8 cellular contexts compared by ENCODE assay signal in the genomic region with DNA sequence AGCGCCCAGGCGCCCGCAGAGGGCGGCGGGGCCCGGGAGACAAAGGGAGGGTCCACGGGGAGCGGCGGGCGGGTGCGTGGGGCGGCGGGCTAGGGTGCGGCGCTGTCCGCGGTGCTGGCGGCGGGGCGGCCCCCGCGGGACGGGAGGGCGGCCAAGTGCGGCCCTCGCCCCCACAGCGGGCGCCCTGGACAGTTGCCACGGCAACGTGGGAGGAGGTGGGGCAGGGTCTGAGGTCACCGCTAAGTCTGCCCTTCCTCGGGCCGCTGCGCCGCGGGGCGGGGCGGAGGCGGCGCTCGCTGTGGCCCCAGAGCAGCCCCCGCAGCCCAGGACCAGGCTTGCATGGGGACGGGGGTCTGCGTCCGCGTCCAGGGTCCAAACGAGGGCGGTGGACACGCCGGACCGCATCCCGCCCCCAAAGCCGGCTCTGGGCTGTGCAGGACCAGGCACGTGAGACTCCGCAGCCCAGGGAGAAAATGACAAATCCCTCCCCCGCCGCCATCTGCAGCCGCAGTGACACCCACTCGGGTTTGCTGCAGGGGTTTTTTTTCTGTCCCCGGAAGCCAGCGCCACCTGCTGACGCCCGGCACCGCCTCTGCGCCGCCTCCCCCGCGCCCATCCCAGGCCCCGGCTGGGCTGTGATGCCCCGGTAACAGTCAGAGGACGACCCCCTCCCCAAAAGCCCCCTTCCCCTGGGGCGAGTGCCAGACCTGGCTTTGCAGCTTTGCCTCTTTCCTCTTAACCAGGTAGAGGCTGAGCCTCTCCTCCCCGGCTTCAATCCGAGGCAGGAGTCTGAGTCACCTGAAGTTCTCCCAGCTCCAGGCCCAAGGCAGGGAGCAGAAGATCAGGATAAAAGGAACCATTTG. TPM values are rescaled to one million over a fixed set of nuclear protein-coding genes. Genes with fewer than 3 reads are reported as not detected.
DNase-seq lines count a peak whose midpoint lies in the region; ATAC-seq and TF ChIP-seq lines count a peak whose summit lies in the region.

No MANE protein-coding gene starts in this region.

- ATAC-seq in GM18511 (IDR thresholded peaks at IDR 0.05; ENCODE audit: unreplicated experiment): no peak

- in situ Hi-C loops in transverse colon (cut with MboI; ENCODE audit: low pct_ligation_motif_present in 1 of 4, low pct_unique_long_range_greater_than_20kb in 1 of 4, low sequenced_read_pairs in 3 of 4): no loop called here

- TF ChIP-seq POLR2A in esophagus squamous epithelium (IDR thresholded peaks at IDR 0.05) (no peak), transverse colon (IDR thresholded peaks at IDR 0.05) (no peak)

- H3K9me3 ChIP-seq in esophagus squamous epithelium (no peaks in the 10 kb centered on the region), transverse colon (no peaks in the 10 kb centered on the region)

- 1% methylated on average over 16 of the region's 74 CpGs; no CpG with 5 or more reads in 1 of the 2 donors for WGBS in esophagus squamous epithelium, 2 donors
- 1% methylated on average over 35 of the region's 74 CpGs; no CpG with 5 or more reads in 1 of the 2 donors for WGBS in transverse colon (ENCODE audit: low coverage in 1 of 2), 2 donors

- TF ChIP-seq EP300 in transverse colon (IDR thresholded peaks at IDR 0.05; ENCODE audit: low read depth): no peak

- intact Hi-C loops in esophagus squamous epithelium (cut with DNase I) (no loop called here), transverse colon (cut with DNase I; ENCODE audit: low total_unique reads) (loop anchor here (5.0 kb wide), 1 partner anchor 122 kb away; no protein-coding TSS in a partner anchor)

- peaks cover 8 to 52% (median 25%) of the 10 kb centered on the region in 3 donors for H3K4me1 ChIP-seq in esophagus squamous epithelium
- H3K4me1 ChIP-seq in transverse colon: peaks cover 0 to 33% (median 19%) of the 10 kb centered on the region in 4 donors

- DNase-seq in H4 (ENCODE audit: low spot score) (peak; percentile 39), NCI-H748 treated with DMSO at 0.1 percent for 48 hours (lab: John Stamatoyannopoulos, UW) (peak; percentile 46), activated T-cell treated with anti-CD3 and anti-CD28 coated beads for 24 hours (ENCODE audit: low read depth) (peak; percentile 55), esophagus squamous epithelium (lab: John Stamatoyannopoulos, UW) (no peak), occipital lobe (lab: John Stamatoyannopoulos, UW) (peak; percentile 62), transverse colon (peak; percentile 33)

- H3K27ac ChIP-seq in C4-2B (no peak overlapping the region), esophagus squamous epithelium (no peak overlapping the region), transverse colon (no peak overlapping the region)

- TF ChIP-seq CTCF in C4-2B (conservative IDR thresholded peaks at IDR 0.05) (peak; percentile 77), esophagus squamous epithelium (IDR thresholded peaks at IDR 0.05) (peak; percentile 6 to 47 (median 36)), transverse colon (IDR thresholded peaks at IDR 0.05) (peak in 4 of 5 experiments; percentile 30 to 52 (median 34))

- H3K36me3 ChIP-seq in esophagus squamous epithelium (no peaks in the 10 kb centered on the region), transverse colon (no peaks in the 10 kb centered on the region)

- H3K4me3 ChIP-seq in esophagus squamous epithelium (peak overlapping the region in 2 of 4 donors; percentile 34 to 56), transverse colon (peak overlapping the region in 1 of 4 donors; percentile 35)

- H3K27me3 ChIP-seq in esophagus squamous epithelium: peaks cover 32 to 97% (median 42%) of the 10 kb centered on the region in 4 donors
- H3K27me3 ChIP-seq in transverse colon: peaks cover 82% of the 10 kb centered on the region

RNA-seq across cellular contexts. Expression of gene YTHDF1, which starts 36.8 kb away (rescaled TPM):
- total RNA-seq in H4 (2014; rRNA removed; shearing (Covaris generic)): 16.2 and 16.7 TPM in 2 replicates
- total RNA-seq in esophagus squamous epithelium: 10 to 100 TPM; 19.9 to 29.2 (median 22.9) TPM
- total RNA-seq in occipital lobe: 20.1 TPM
- 10 to 100 TPM; 29.4 to 35.2 (median 32.9) TPM for total RNA-seq in transverse colon

RNA-seq across cellular contexts. Expression of gene BIRC7, which starts 56.6 kb away (rescaled TPM):
- 0.14 TPM in 1 of 2 replicates, not detected in the other for total RNA-seq in H4 (2014; rRNA removed; shearing (Covaris generic))
- total RNA-seq in esophagus squamous epithelium: under 1 TPM in 1 of 4 donors, not detected in 3; 0.57 TPM
- not detected for total RNA-seq in occipital lobe
- 10 to 100 TPM in 1 of 4 donors, 1 to 10 TPM in 1, not detected in 2; 1.6 to 12.7 TPM for total RNA-seq in transverse colon
